Comparison of ENCODE assay signal across 9 cellular contexts in the genomic region with DNA sequence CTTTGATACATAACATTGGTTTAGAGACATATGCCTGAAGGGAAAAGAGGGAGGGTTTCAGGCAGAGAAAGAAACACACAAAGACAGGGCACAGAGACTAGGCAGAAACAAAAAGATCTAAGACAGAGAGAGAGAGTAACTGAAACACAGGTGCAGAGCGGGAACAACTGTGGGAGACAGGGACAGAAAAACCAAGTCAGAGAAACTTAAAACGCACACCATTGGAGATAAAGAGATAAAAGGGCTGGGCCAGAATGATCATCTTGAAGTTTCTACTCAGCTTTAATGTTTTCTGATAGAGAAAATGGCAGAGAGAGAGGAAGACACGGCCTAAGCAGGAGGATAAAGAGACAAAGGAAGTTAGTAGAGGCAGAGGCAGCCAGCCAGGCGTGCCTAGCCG. TPM values are rescaled to one million over a fixed set of nuclear protein-coding genes. Genes with fewer than 3 reads are reported as not detected.
DNase-seq lines count a peak whose midpoint lies in the region; ATAC-seq, FAIRE-seq and TF ChIP-seq lines count a peak whose summit lies in the region.
"Had no signal": no experiment of that assay in that cellular context is flagged by ENCODE, and none has a peak within 500 bp of the region (broad histone marks: within the 10 kb centered on the region; RNA-seq: fewer than 3 reads in every experiment).

No MANE protein-coding gene starts in this region.

- no peaks in the 10 kb centered on the region for H3K9me1 ChIP-seq in endothelial cell of umbilical vein (replicated peaks; ENCODE audit: control insufficient read depth, extremely low read depth, insufficient read depth, low read length)

- no peak for TF ChIP-seq CTCF in GM06990 (IDR thresholded peaks at IDR 0.05; ENCODE audit: insufficient read depth, low read length, poor library complexity, severe bottlenecking)
- TF ChIP-seq CTCF in endothelial cell of umbilical vein (IDR thresholded peaks at IDR 0.05; ENCODE audit: extremely low read depth in 1 of 2, insufficient read depth in 1 of 2, low read depth in 1 of 2, low read length in 2 of 2) = no peak
- no peak for TF ChIP-seq CTCF in progenitor cell of endocrine pancreas (IDR thresholded peaks at IDR 0.05; ENCODE audit: unreplicated experiment)

- no TSS peak for BruUV-seq in endothelial cell of umbilical vein (replicated peaks; lab: Mats Ljungman, UMichigan)

- H3K27ac Mint-ChIP-seq in progenitor cell of endocrine pancreas = peak overlapping the region; percentile 96

- peaks cover 20% of the 10 kb centered on the region for H3K4me1 Mint-ChIP-seq in progenitor cell of endocrine pancreas (ENCODE audit: low read depth)

- no peaks in the 10 kb centered on the region for H3K9me3 Mint-ChIP-seq in progenitor cell of endocrine pancreas (ENCODE audit: low read depth)

- ATAC-seq in HG03457 (IDR thresholded peaks at IDR 0.05; ENCODE audit: unreplicated experiment) = no peak
- no peak for ATAC-seq in HG03139 (IDR thresholded peaks at IDR 0.05; ENCODE audit: unreplicated experiment)

- H3K27me3 Mint-ChIP-seq in progenitor cell of endocrine pancreas = no peaks in the 10 kb centered on the region

- H2AFZ ChIP-seq in endothelial cell of umbilical vein (ENCODE audit: low read depth, low read length) = peak overlapping the region; percentile 89

- H3K36me3 ChIP-seq in GM06990 (ENCODE audit: control insufficient read depth, insufficient read depth, low read length) (no peaks in the 10 kb centered on the region), NT2/D1 (ENCODE audit: insufficient read depth, insufficient read length, low read length) (peaks cover 24% of the 10 kb centered on the region), endothelial cell of umbilical vein (ENCODE audit: control insufficient read depth in 2 of 2, extremely low read depth in 1 of 2, insufficient read depth in 2 of 2, low read length in 2 of 2) (no peaks in the 10 kb centered on the region)
- H3K36me3 ChIP-seq: neutrophil had no signal

- peak overlapping the region; percentile 67 for H3K4me2 ChIP-seq in endothelial cell of umbilical vein (ENCODE audit: insufficient read depth, low read length)

- DNase-seq in GM06990 (ENCODE audit: extremely low read depth, insufficient read length) (no peak), NT2/D1 (ENCODE audit: low read depth, low spot score) (no peak), endothelial cell of umbilical vein (ENCODE audit: low read depth, low spot score) (no peak), progenitor cell of endocrine pancreas (ENCODE audit: low spot score, unreplicated experiment) (no peak), CD1c-positive myeloid dendritic cell (ENCODE audit: extremely low spot score) (no peak), putamen (ENCODE audit: low spot score) (no peak)

- H3K9me3 ChIP-seq in NT2/D1 (ENCODE audit: insufficient read depth, low read length) (no peaks in the 10 kb centered on the region), endothelial cell of umbilical vein (replicated peaks; ENCODE audit: control insufficient read depth, insufficient read depth, low read length) (no peaks in the 10 kb centered on the region)
- H3K9me3 ChIP-seq: neutrophil had no signal

- H3K27ac ChIP-seq in endothelial cell of umbilical vein (ENCODE audit: insufficient read depth, low read depth, low read length) = no peak overlapping the region
- H3K27ac ChIP-seq: neutrophil had no signal

- intact Hi-C loops in endothelial cell of umbilical vein (cut with micrococcal nuclease) = loop anchor here (5.0 kb wide), 3 partner anchors 180 to 1680 kb away; no protein-coding TSS in a partner anchor

- peak overlapping the region; percentile 97 for H3K9ac ChIP-seq in NT2/D1 (ENCODE audit: insufficient read length, low read depth)
- H3K9ac ChIP-seq in endothelial cell of umbilical vein (replicated peaks; ENCODE audit: extremely low read depth, insufficient read depth, low read length) = no peak overlapping the region

- no peaks in the 10 kb centered on the region for H3K4me1 ChIP-seq in NT2/D1 (ENCODE audit: insufficient read depth, insufficient read length)
- H3K4me1 ChIP-seq in endothelial cell of umbilical vein (ENCODE audit: control insufficient read depth, extremely low read depth, insufficient read depth, low read length) = peaks cover 6% of the 10 kb centered on the region

- H3K27me3 ChIP-seq in GM06990 (replicated peaks; ENCODE audit: control insufficient read depth, insufficient read depth, low read length) (no peaks in the 10 kb centered on the region), NT2/D1 (ENCODE audit: insufficient read depth, insufficient read length) (no peaks in the 10 kb centered on the region), endothelial cell of umbilical vein (ENCODE audit: control insufficient read depth in 2 of 2, insufficient read depth in 2 of 2, low read length in 2 of 2) (peaks cover 0 to 4% of the 10 kb centered on the region in 2 experiments)

- no peaks in the 10 kb centered on the region for H3K79me2 ChIP-seq in endothelial cell of umbilical vein (ENCODE audit: control insufficient read depth, insufficient read depth, low read length)

- TF ChIP-seq POLR2A in endothelial cell of umbilical vein (IDR thresholded peaks at IDR 0.05; ENCODE audit: low read depth, low read length) = no peak

- POLR2A ChIA-PET in endothelial cell of umbilical vein (lab: Charles Lee) = no interaction called here

- FAIRE-seq in endothelial cell of umbilical vein (lab: Jason Lieb, UNC) = no peak

- CTCF ChIA-PET in endothelial cell of umbilical vein (lab: Charles Lee) = interaction anchor here (1.0 to 4.0 kb wide), 19 partner anchors 9 to 1678 kb away, joined by 3 to 96 read pairs (median 8); a partner anchor contains a TSS

- dilution Hi-C loops in endothelial cell of umbilical vein (cut with MboI; ENCODE audit: extremely low pct_ligation_motif_present, low sequenced_read_pairs) = no loop called here

- no peaks in the 10 kb centered on the region for H4K20me1 ChIP-seq in endothelial cell of umbilical vein (replicated peaks; ENCODE audit: control insufficient read depth, extremely low read depth, insufficient read depth, low read length)

- H3K4me3 Mint-ChIP-seq in progenitor cell of endocrine pancreas (ENCODE audit: low read depth) = peak overlapping the region; percentile 89

- peak overlapping the region; percentile 60; the same call in 1 of the 2 replicates for H3K4me3 ChIP-seq in GM06990 (replicated peaks; ENCODE audit: low read depth, low read length)
- H3K4me3 ChIP-seq in NT2/D1 (ENCODE audit: insufficient read length, low read depth) = peak overlapping the region; percentile 75
- H3K4me3 ChIP-seq in endothelial cell of umbilical vein (replicated peaks in 1 of 3; ENCODE audit: insufficient read depth in 1 of 3, low read depth in 1 of 3, low read length in 3 of 3) = peak overlapping the region in 1 of 3 experiments; percentile 30

- H3K36me3 Mint-ChIP-seq in progenitor cell of endocrine pancreas (ENCODE audit: insufficient read depth) = peaks cover 7% of the 10 kb centered on the region

RNA-seq across cellular contexts. Expression of a gene that starts 11.8 kb away (rescaled TPM):
- total RNA-seq in endothelial cell of umbilical vein = 0.20 and 0.32 TPM in 2 replicates
- polyA plus RNA-seq in endothelial cell of umbilical vein = 0.11 and 0.14 TPM in 2 replicates
- 0.01 and 0.08 TPM in 2 replicates for polyA plus RNA-seq in endothelial cell of umbilical vein (2011; cell fraction: cytosol; rRNA removed)
- polyA plus RNA-seq in endothelial cell of umbilical vein (2011; cell fraction: nucleus; rRNA removed) = 0.59 and 0.72 TPM in 2 replicates
- polyA plus RNA-seq in endothelial cell of umbilical vein (2012) = 0.05 TPM in 1 of 2 replicates, not detected in the other
- not detected in 2 replicates for polyA minus RNA-seq in endothelial cell of umbilical vein
- polyA minus RNA-seq in endothelial cell of umbilical vein (2011; cell fraction: cytosol; rRNA and poly(A)+ RNA removed) = not detected
- 0.19 and 0.24 TPM in 2 replicates for polyA minus RNA-seq in endothelial cell of umbilical vein (2011; cell fraction: nucleus; rRNA and poly(A)+ RNA removed)
- total RNA-seq in progenitor cell of endocrine pancreas = 3.7 and 4.7 TPM in 2 replicates

RNA-seq across cellular contexts. Expression of a gene that starts 15.0 kb away (rescaled TPM):
- total RNA-seq in endothelial cell of umbilical vein = not detected in 2 replicates
- not detected in 2 replicates for polyA plus RNA-seq in endothelial cell of umbilical vein
- polyA plus RNA-seq in endothelial cell of umbilical vein (2011; cell fraction: cytosol; rRNA removed) = not detected in 2 replicates
- not detected in 2 replicates for polyA plus RNA-seq in endothelial cell of umbilical vein (2011; cell fraction: nucleus; rRNA removed)
- polyA plus RNA-seq in endothelial cell of umbilical vein (2012) = not detected in 2 replicates
- not detected in 2 replicates for polyA minus RNA-seq in endothelial cell of umbilical vein
- polyA minus RNA-seq in endothelial cell of umbilical vein (2011; cell fraction: cytosol; rRNA and poly(A)+ RNA removed) = not detected
- polyA minus RNA-seq in endothelial cell of umbilical vein (2011; cell fraction: nucleus; rRNA and poly(A)+ RNA removed) = not detected in 2 replicates
- total RNA-seq in progenitor cell of endocrine pancreas = not detected in 2 replicates

RNA-seq across cellular contexts. Expression of a gene that starts 25.8 kb away (rescaled TPM):
- total RNA-seq in endothelial cell of umbilical vein = not detected in 2 replicates
- not detected in 2 replicates for polyA plus RNA-seq in endothelial cell of umbilical vein
- not detected in 2 replicates for polyA plus RNA-seq in endothelial cell of umbilical vein (2011; cell fraction: cytosol; rRNA removed)
- polyA plus RNA-seq in endothelial cell of umbilical vein (2011; cell fraction: nucleus; rRNA removed) = not detected in 2 replicates
- polyA plus RNA-seq in endothelial cell of umbilical vein (2012) = not detected in 2 replicates
- polyA minus RNA-seq in endothelial cell of umbilical vein = not detected in 2 replicates
- polyA minus RNA-seq in endothelial cell of umbilical vein (2011; cell fraction: cytosol; rRNA and poly(A)+ RNA removed) = not detected
- not detected in 2 replicates for polyA minus RNA-seq in endothelial cell of umbilical vein (2011; cell fraction: nucleus; rRNA and poly(A)+ RNA removed)
- 1.2 and 1.4 TPM in 2 replicates for total RNA-seq in progenitor cell of endocrine pancreas

RNA-seq across cellular contexts. Expression of a gene that starts 44.9 kb away (rescaled TPM):
- total RNA-seq in endothelial cell of umbilical vein (11.1 and 13.0 TPM in 2 replicates), progenitor cell of endocrine pancreas (45.7 and 51.4 TPM in 2 replicates)
- polyA plus RNA-seq in endothelial cell of umbilical vein = 3.5 and 5.2 TPM in 2 replicates
- 5.1 and 5.5 TPM in 2 replicates for polyA plus RNA-seq in endothelial cell of umbilical vein (2011; cell fraction: cytosol; rRNA removed)
- polyA plus RNA-seq in endothelial cell of umbilical vein (2011; cell fraction: nucleus; rRNA removed) = 3.7 and 5.2 TPM in 2 replicates
- 11.9 and 14.2 TPM in 2 replicates for polyA plus RNA-seq in endothelial cell of umbilical vein (2012)
- 2.9 and 4.5 TPM in 2 replicates for polyA minus RNA-seq in endothelial cell of umbilical vein
- polyA minus RNA-seq in endothelial cell of umbilical vein (2011; cell fraction: cytosol; rRNA and poly(A)+ RNA removed) = 6.7 TPM
- polyA minus RNA-seq in endothelial cell of umbilical vein (2011; cell fraction: nucleus; rRNA and poly(A)+ RNA removed) = 6.5 and 8.1 TPM in 2 replicates

RNA-seq across cellular contexts. Expression of a gene that starts 45.5 kb away (rescaled TPM):
- total RNA-seq in endothelial cell of umbilical vein (29.0 and 30.9 TPM in 2 replicates), progenitor cell of endocrine pancreas (61.8 and 62.7 TPM in 2 replicates)
- polyA plus RNA-seq in endothelial cell of umbilical vein = 12.2 and 13.1 TPM in 2 replicates
- polyA plus RNA-seq in endothelial cell of umbilical vein (2011; cell fraction: cytosol; rRNA removed) = 12.0 and 13.9 TPM in 2 replicates
- 22.6 and 23.4 TPM in 2 replicates for polyA plus RNA-seq in endothelial cell of umbilical vein (2011; cell fraction: nucleus; rRNA removed)
- polyA plus RNA-seq in endothelial cell of umbilical vein (2012) = 26.5 and 36.0 TPM in 2 replicates
- 62.7 and 69.5 TPM in 2 replicates for polyA minus RNA-seq in endothelial cell of umbilical vein
- 11.5 TPM for polyA minus RNA-seq in endothelial cell of umbilical vein (2011; cell fraction: cytosol; rRNA and poly(A)+ RNA removed)
- polyA minus RNA-seq in endothelial cell of umbilical vein (2011; cell fraction: nucleus; rRNA and poly(A)+ RNA removed) = 15.5 and 23.9 TPM in 2 replicates
